In genomic region chr17:1764274-1764673, GRCh38 we compare ENCODE assay signal across 8 cellular contexts. TPM values are rescaled to one million over a fixed set of nuclear protein-coding genes. Genes with fewer than 3 reads are reported as not detected.
DNase-seq lines count a peak whose midpoint lies in the region; ATAC-seq, FAIRE-seq and TF ChIP-seq lines count a peak whose summit lies in the region.

No MANE protein-coding gene starts in this region.

- H3K4me2 ChIP-seq in K562 (ENCODE audit: insufficient read depth, low read length) = peak overlapping the region; percentile 71; the same call in 1 of the 2 replicates

- DNase-seq in GM12891 (ENCODE audit: insufficient read length, low spot score) (no peak), T-helper 2 cell (peak in 3 of 5 experiments; percentile 46 to 95 (median 51)), K562 (ENCODE audit: extremely low read depth in 1 of 4, low spot score in 3 of 4) (peak in 1 of 4 experiments; percentile 20), right lobe of liver (peak; percentile 78 to 83 (median 80)), kidney glomerular epithelial cell (lab: John Stamatoyannopoulos, UW) (no peak)
- DNase-seq in stimulated activated CD8-positive, alpha-beta memory T cell treated with anti-CD3 and anti-CD28 coated beads, Interleukin-15, amount 100 ng/mL, for 48 hours (ENCODE audit: low read depth in 2 of 2) = peak; percentile 13 to 16

- H3K4me3 ChIP-seq in K562 (no peak overlapping the region), right lobe of liver (peak overlapping the region; percentile 54 to 82 (median 74))

- TF ChIP-seq POLR2A in GM12891 (IDR thresholded peaks at IDR 0.05; ENCODE audit: low read depth, low read length) (no peak), K562 (conservative IDR thresholded peaks at IDR 0.05) (no peak), right lobe of liver (IDR thresholded peaks at IDR 0.05) (peak; percentile 57)

- H3K9me3 ChIP-seq in K562 (replicated peaks; ENCODE audit: control insufficient read depth, insufficient read depth, low read depth, low read length) = no peaks in the 10 kb centered on the region
- H3K9me3 ChIP-seq in right lobe of liver = no peaks in the 10 kb centered on the region

- POLR2A ChIA-PET in K562 (lab: Yijun Ruan, JAX) = interaction anchor here (0.6 to 3.5 kb wide), 2 partner anchors 9 to 33 kb away, joined by 3 to 21 read pairs; no protein-coding TSS in a partner anchor

- ATAC-seq in K562 (no peak), right lobe of liver (peak; percentile 27 to 49 (median 43)), GM19023 (IDR thresholded peaks at IDR 0.05; ENCODE audit: unreplicated experiment) (no peak), HG03457 (IDR thresholded peaks at IDR 0.05; ENCODE audit: unreplicated experiment) (no peak)

- TF ChIP-seq CTCF in K562 (IDR thresholded peaks at IDR 0.05 in 2 of 3, conservative IDR thresholded peaks at IDR 0.05 in 1 of 3; ENCODE audit: insufficient read depth in 2 of 3, low read depth in 1 of 3, low read length in 3 of 3) (no peak), right lobe of liver (IDR thresholded peaks at IDR 0.05) (no peak)

- H3K36me3 ChIP-seq in K562 (ENCODE audit: control insufficient read depth, insufficient read depth, low read length) = 0 out of 3 replicates have a peak, but pooled peaks cover 4% of the 10 kb centered on the region
- H3K36me3 ChIP-seq in right lobe of liver = peaks cover 0 to 16% (median 3%) of the 10 kb centered on the region in 4 donors

- H4K20me1 ChIP-seq in K562 (replicated peaks; ENCODE audit: control insufficient read depth, insufficient read depth, low read length) = no peaks in the 10 kb centered on the region

- FAIRE-seq in GM12891 (lab: Jason Lieb, UNC) (peak; percentile 81), K562 (lab: Jason Lieb, UNC) (peak; percentile 29)

- no peak for TF ChIP-seq EP300 in K562 (IDR thresholded peaks at IDR 0.05; ENCODE audit: low read length)

- H3K27ac ChIP-seq in K562 (ENCODE audit: extremely low read depth, low read depth, low read length) (0 out of 3 replicates have a peak overlapping the region, but pooled peaks have one; percentile 28), right lobe of liver (peak overlapping the region; percentile 78 to 91 (median 88))

- H3K4me1 ChIP-seq in K562 (replicated peaks in 1 of 2; ENCODE audit: control insufficient read depth in 2 of 2, insufficient read depth in 2 of 2, low read length in 2 of 2) (peaks cover 21 to 34% of the 10 kb centered on the region in 2 experiments; a peak in 4 of 5 replicates), right lobe of liver (peaks cover 0 to 43% (median 15%) of the 10 kb centered on the region in 4 donors)

- H3K79me2 ChIP-seq in K562 (ENCODE audit: control insufficient read depth, insufficient read depth, low read length) = peaks cover 22% of the 10 kb centered on the region

- H3K9ac ChIP-seq in K562 (ENCODE audit: insufficient read depth in 1 of 2, low read depth in 2 of 2, low read length in 2 of 2) = peak overlapping the region in 1 of 2 experiments; percentile 65; a peak in 1 of 4 replicates

- no peaks in the 10 kb centered on the region for H3K9me1 ChIP-seq in K562 (ENCODE audit: control insufficient read depth, insufficient read depth, low read length)

- H2AFZ ChIP-seq in K562 (ENCODE audit: low read depth, low read length) = peak overlapping the region; percentile 43

- WGBS in K562 (ENCODE audit: insufficient coverage, low coverage, missing lambda C conversion rate) = 66% methylated on average over 10 of the region's 11 CpGs
- WGBS in right lobe of liver (ENCODE audit: insufficient coverage, low coverage, low lambda C conversion rate, missing lambda C conversion rate) = 0% methylated on average over 11 of the region's 11 CpGs

- no peak for TF ChIP-seq RAD21 in K562 (CRISPR knock-in tag; conservative IDR thresholded peaks at IDR 0.05 in 1 of 2, IDR thresholded peaks at IDR 0.05 in 1 of 2)

- H3K27me3 ChIP-seq in K562 (ENCODE audit: control insufficient read depth in 2 of 2, insufficient read depth in 2 of 2, low read length in 2 of 2) (no peaks in the 10 kb centered on the region), right lobe of liver (no peaks in the 10 kb centered on the region)

- in situ Hi-C loops in K562 (cut with MboI) = no loop called here

- no TSS peak for BruUV-seq in K562 (replicated peaks; lab: Mats Ljungman, UMichigan)

- intact Hi-C loops in K562 (cut with micrococcal nuclease) (loop anchor here (5.0 kb wide), 1 partner anchor 47 kb away; no protein-coding TSS in a partner anchor), right lobe of liver (cut with DNase I) (no loop called here)

- CTCF ChIA-PET in K562 (lab: Yijun Ruan, JAX; ENCODE audit: low intra/inter-chr PET ratio) = no interaction called here

RNA-seq across cellular contexts. Expression of gene SERPINF1, which starts 2.4 kb away (rescaled TPM):
- 5.4 TPM for polyA plus RNA-seq in GM12891 (2012; ENCODE audit: low read depth, missing spikeins)
- total RNA-seq in K562 (2011; cell fraction: chromatin; rRNA removed; ENCODE audit: low replicate concordance) = 49.3 and 78.6 TPM in 2 replicates
- 114 and 121 TPM in 2 replicates for total RNA-seq in K562 (2011; cell fraction: nucleolus; rRNA removed)
- 64.9 and 87.2 TPM in 2 replicates for total RNA-seq in K562 (2011; cell fraction: nucleoplasm; rRNA removed)
- total RNA-seq in K562 (2014; rRNA removed) = 37.7 and 54.7 TPM in 2 replicates
- 21.5 and 27.5 TPM in 2 replicates for total RNA-seq in K562 (2014; rRNA removed; fragmentation: Illumina TruSeq; extraction: Trizol)
- 37.0 and 40.4 TPM in 2 replicates for total RNA-seq in K562 (2015; rRNA removed; fragmentation: Illumina TruSeq; extraction: Trizol)
- 34.5 and 44.2 TPM in 2 replicates for total RNA-seq in K562 (2021)
- polyA plus RNA-seq in K562 (2011; rRNA removed) = 66.9 and 85.2 TPM in 2 replicates
- polyA plus RNA-seq in K562 (2011; cell fraction: cytosol; rRNA removed) = 137 and 141 TPM in 2 replicates
- polyA plus RNA-seq in K562 (2011; cell fraction: nucleus; rRNA removed) = 57.8 and 67.5 TPM in 2 replicates
- polyA plus RNA-seq in K562 (2012) = 34.1 and 98.1 TPM in 2 replicates
- polyA plus RNA-seq in K562 (2014; fragmentation: Illumina TruSeq; extraction: Trizol) = 44.8 and 53.4 TPM in 2 replicates
- polyA plus RNA-seq in K562 (2014; fragmentation: Nextera tagmentation; extraction: Ambion mirVana) = 1 to 10 TPM; 2.6 to 6.3 TPM
- polyA plus RNA-seq in K562 (2014; rRNA removed) = 42.4 and 78.9 TPM in 2 replicates
- 35.2 and 36.2 TPM in 2 replicates for polyA minus RNA-seq in K562 (2011; rRNA and poly(A)+ RNA removed)
- polyA minus RNA-seq in K562 (2011; cell fraction: cytosol; rRNA and poly(A)+ RNA removed) = 21.5 and 27.6 TPM in 2 replicates
- 9.0 and 17.2 TPM in 2 replicates for polyA minus RNA-seq in K562 (2011; cell fraction: nucleus; rRNA and poly(A)+ RNA removed)
- total RNA-seq in right lobe of liver = 1,000 to 10,000 TPM in 2 of 6 experiments, 100 to 1,000 TPM in 4; 621 to 1,110 (median 800) TPM

RNA-seq across cellular contexts. Expression of gene SERPINF2, which starts 21.6 kb away (rescaled TPM):
- 0.26 TPM for polyA plus RNA-seq in GM12891 (2012; ENCODE audit: low read depth, missing spikeins)
- total RNA-seq in K562 (2011; cell fraction: chromatin; rRNA removed; ENCODE audit: low replicate concordance) = 0.25 TPM in 1 of 2 replicates, not detected in the other
- not detected in 2 replicates for total RNA-seq in K562 (2011; cell fraction: nucleolus; rRNA removed)
- not detected in 2 replicates for total RNA-seq in K562 (2011; cell fraction: nucleoplasm; rRNA removed)
- total RNA-seq in K562 (2014; rRNA removed) (not detected in 2 replicates), K562 (2014; rRNA removed; fragmentation: Illumina TruSeq; extraction: Trizol) (not detected in 2 replicates), K562 (2015; rRNA removed; fragmentation: Illumina TruSeq; extraction: Trizol) (not detected in 2 replicates), K562 (2021) (0.22 TPM in 2 replicates), right lobe of liver (1,000 to 10,000 TPM; 1,040 to 1,391 (median 1,137) TPM)
- polyA plus RNA-seq in K562 (2011; rRNA removed) (0.04 TPM in 1 of 2 replicates, not detected in the other), K562 (2014; fragmentation: Illumina TruSeq; extraction: Trizol) (not detected in 2 replicates), K562 (2014; fragmentation: Nextera tagmentation; extraction: Ambion mirVana) (not detected), K562 (2014; rRNA removed) (not detected in 2 replicates)
- polyA plus RNA-seq in K562 (2011; cell fraction: cytosol; rRNA removed) = 0.03 TPM in 1 of 2 replicates, not detected in the other
- polyA plus RNA-seq in K562 (2011; cell fraction: nucleus; rRNA removed) = 0.07 TPM in 1 of 2 replicates, not detected in the other
- 0.03 and 0.06 TPM in 2 replicates for polyA plus RNA-seq in K562 (2012)
- not detected in 2 replicates for polyA minus RNA-seq in K562 (2011; rRNA and poly(A)+ RNA removed)
- polyA minus RNA-seq in K562 (2011; cell fraction: cytosol; rRNA and poly(A)+ RNA removed) = 0.91 TPM in 1 of 2 replicates, not detected in the other
- not detected in 2 replicates for polyA minus RNA-seq in K562 (2011; cell fraction: nucleus; rRNA and poly(A)+ RNA removed)

RNA-seq across cellular contexts. Expression of gene WDR81, which starts 39.8 kb away (rescaled TPM):
- polyA plus RNA-seq in GM12891 (2012; ENCODE audit: low read depth, missing spikeins) = 6.8 TPM
- total RNA-seq in K562 (2011; cell fraction: chromatin; rRNA removed; ENCODE audit: low replicate concordance) = 13.5 and 42.5 TPM in 2 replicates
- 29.2 and 35.2 TPM in 2 replicates for total RNA-seq in K562 (2011; cell fraction: nucleolus; rRNA removed)
- total RNA-seq in K562 (2011; cell fraction: nucleoplasm; rRNA removed) = 14.9 and 15.0 TPM in 2 replicates
- total RNA-seq in K562 (2014; rRNA removed) = 11.1 and 12.5 TPM in 2 replicates
- total RNA-seq in K562 (2014; rRNA removed; fragmentation: Illumina TruSeq; extraction: Trizol) = 0.89 and 1.7 TPM in 2 replicates
- total RNA-seq in K562 (2015; rRNA removed; fragmentation: Illumina TruSeq; extraction: Trizol) = 4.3 and 5.3 TPM in 2 replicates
- total RNA-seq in K562 (2021) = 13.0 and 17.1 TPM in 2 replicates
- polyA plus RNA-seq in K562 (2011; rRNA removed) = 2.7 and 5.1 TPM in 2 replicates
- polyA plus RNA-seq in K562 (2011; cell fraction: cytosol; rRNA removed) = 5.3 and 9.9 TPM in 2 replicates
- 26.4 and 53.6 TPM in 2 replicates for polyA plus RNA-seq in K562 (2011; cell fraction: nucleus; rRNA removed)
- 8.7 and 12.9 TPM in 2 replicates for polyA plus RNA-seq in K562 (2012)
- 3.3 and 9.0 TPM in 2 replicates for polyA plus RNA-seq in K562 (2014; fragmentation: Illumina TruSeq; extraction: Trizol)
- polyA plus RNA-seq in K562 (2014; fragmentation: Nextera tagmentation; extraction: Ambion mirVana) = under 1 TPM; 0.01 to 0.04 TPM
- 12.2 and 12.9 TPM in 2 replicates for polyA plus RNA-seq in K562 (2014; rRNA removed)
- polyA minus RNA-seq in K562 (2011; rRNA and poly(A)+ RNA removed) = 1.3 and 3.6 TPM in 2 replicates
- 10.1 and 18.5 TPM in 2 replicates for polyA minus RNA-seq in K562 (2011; cell fraction: cytosol; rRNA and poly(A)+ RNA removed)
- 9.9 and 15.3 TPM in 2 replicates for polyA minus RNA-seq in K562 (2011; cell fraction: nucleus; rRNA and poly(A)+ RNA removed)
- total RNA-seq in right lobe of liver = 10 to 100 TPM; 23.0 to 27.2 (median 23.9) TPM

RNA-seq across cellular contexts. Expression of gene TLCD2, which starts 54.1 kb away (rescaled TPM):
- 0.10 TPM for polyA plus RNA-seq in GM12891 (2012; ENCODE audit: low read depth, missing spikeins)
- 1.2 and 1.5 TPM in 2 replicates for total RNA-seq in K562 (2011; cell fraction: chromatin; rRNA removed; ENCODE audit: low replicate concordance)
- total RNA-seq in K562 (2011; cell fraction: nucleolus; rRNA removed) = 1.1 and 1.2 TPM in 2 replicates
- total RNA-seq in K562 (2011; cell fraction: nucleoplasm; rRNA removed) = 1.2 and 1.5 TPM in 2 replicates
- total RNA-seq in K562 (2014; rRNA removed) (0.45 and 0.54 TPM in 2 replicates), K562 (2014; rRNA removed; fragmentation: Illumina TruSeq; extraction: Trizol) (0.64 and 0.65 TPM in 2 replicates), K562 (2015; rRNA removed; fragmentation: Illumina TruSeq; extraction: Trizol) (0.76 and 0.98 TPM in 2 replicates), K562 (2021) (0.78 and 0.89 TPM in 2 replicates), right lobe of liver (10 to 100 TPM in 1 of 6 experiments, 1 to 10 TPM in 5; 2.5 to 17.7 (median 3.7) TPM)
- polyA plus RNA-seq in K562 (2011; rRNA removed) (0.46 and 0.50 TPM in 2 replicates), K562 (2014; fragmentation: Illumina TruSeq; extraction: Trizol) (0.58 and 0.64 TPM in 2 replicates), K562 (2014; fragmentation: Nextera tagmentation; extraction: Ambion mirVana) (under 1 TPM; 0.10 to 0.13 TPM), K562 (2014; rRNA removed) (0.73 and 1.0 TPM in 2 replicates)
- polyA plus RNA-seq in K562 (2011; cell fraction: cytosol; rRNA removed) = 0.49 and 0.53 TPM in 2 replicates
- polyA plus RNA-seq in K562 (2011; cell fraction: nucleus; rRNA removed) = 0.39 and 0.54 TPM in 2 replicates
- polyA plus RNA-seq in K562 (2012) = 0.89 and 4.5 TPM in 2 replicates
- 0.72 and 0.81 TPM in 2 replicates for polyA minus RNA-seq in K562 (2011; rRNA and poly(A)+ RNA removed)
- polyA minus RNA-seq in K562 (2011; cell fraction: cytosol; rRNA and poly(A)+ RNA removed) = 0.48 and 0.73 TPM in 2 replicates
- polyA minus RNA-seq in K562 (2011; cell fraction: nucleus; rRNA and poly(A)+ RNA removed) = 0.40 and 0.56 TPM in 2 replicates

Comparison
In these comparisons a context has a peak if more than half of its experiments do, and no peak if none do; other contexts are left out.
1. DNase-seq: peak in T-helper 2 cell (3 of 5), right lobe of liver (3 of 3) and stimulated activated CD8-positive, alpha-beta memory T cell treated with anti-CD3 and anti-CD28 coated beads, Interleukin-15, amount 100 ng/mL, for 48 hours (2 of 2); none in GM12891 (single experiment) and kidney glomerular epithelial cell (single experiment).
2. ATAC-seq: peak in right lobe of liver (4 of 4); none in K562 (single experiment), GM19023 (single experiment) and HG03457 (single experiment).
3. RNA of gene SERPINF1, which starts 2.4 kb away (total RNA-seq): 621 to 1,110 TPM in right lobe of liver; 21.5 to 121 TPM in K562; every median in the first group is over 4 times any median in the second.
4. RNA of gene SERPINF2, which starts 21.6 kb away (total RNA-seq): 1,040 to 1,391 TPM in right lobe of liver; 0.22 to 0.25 TPM in K562; every median in the first group is over 100 times any median in the second.